In the genomic region with DNA sequence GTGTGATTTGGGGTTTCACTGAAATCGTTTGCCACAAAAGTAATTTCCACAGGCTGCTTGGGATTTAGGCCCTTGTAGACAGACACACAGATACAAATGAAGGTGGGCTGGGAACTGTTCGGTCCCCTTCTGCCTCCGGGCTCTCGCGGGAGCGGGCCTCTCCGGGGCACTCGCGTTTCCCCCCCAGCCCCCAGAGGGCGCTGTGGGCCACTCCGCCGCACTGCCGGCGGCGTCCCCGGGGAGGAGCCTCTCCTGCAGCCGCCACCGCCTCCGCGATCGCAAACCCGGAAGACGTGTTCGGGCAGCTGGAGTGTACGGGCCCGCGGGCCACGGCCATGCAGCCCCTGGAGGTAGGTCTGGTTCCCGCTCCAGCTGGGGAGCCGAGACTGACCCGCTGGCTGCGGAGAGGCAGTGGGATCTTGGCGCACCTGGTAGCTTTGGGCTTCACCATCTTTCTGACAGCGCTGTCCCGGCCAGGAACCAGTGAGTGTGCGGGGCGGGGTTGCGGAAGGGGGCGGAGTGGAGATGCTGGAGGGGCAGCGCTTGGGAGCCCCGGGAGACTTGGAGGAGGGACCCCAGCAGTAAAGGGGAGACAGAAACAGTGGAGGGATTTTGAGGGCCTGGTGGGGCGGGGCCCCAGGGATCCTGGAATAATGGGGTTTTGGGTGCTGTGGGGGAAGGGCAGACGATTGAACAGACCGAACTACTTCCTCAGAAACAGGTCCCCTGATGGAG, we compare ENCODE assay signal across 8 cellular contexts. TPM values are rescaled to one million over a fixed set of nuclear protein-coding genes. Genes with fewer than 3 reads are reported as not detected.
A peak's percentile ranks its signal among the peaks of the same experiment; 100 is the strongest.
DNase-seq lines count a peak whose midpoint lies in the region; TF ChIP-seq lines count a peak whose summit lies in the region.

A gene with protein sequence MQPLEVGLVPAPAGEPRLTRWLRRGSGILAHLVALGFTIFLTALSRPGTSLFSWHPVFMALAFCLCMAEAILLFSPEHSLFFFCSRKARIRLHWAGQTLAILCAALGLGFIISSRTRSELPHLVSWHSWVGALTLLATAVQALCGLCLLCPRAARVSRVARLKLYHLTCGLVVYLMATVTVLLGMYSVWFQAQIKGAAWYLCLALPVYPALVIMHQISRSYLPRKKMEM (plus strand): TSS at position 290 of the 735 bp plus-strand sequence. CDS start 46 bp downstream, at position 336.

- H3K36me3 ChIP-seq in H7 (replicated peaks; ENCODE audit: control insufficient read depth, insufficient read depth, low read length) (peaks cover 1% of the 10 kb centered on the region), Loucy (ENCODE audit: insufficient read depth, low read length) (peaks cover 6% of the 10 kb centered on the region; the same call in 1 of the 2 replicates), ovary (no peaks in the 10 kb centered on the region), thyroid gland (peaks cover 20 to 23% of the 10 kb centered on the region in 2 donors)

- TF ChIP-seq POLR2A in ovary (IDR thresholded peaks at IDR 0.05) (peak; percentile 46), thyroid gland (IDR thresholded peaks at IDR 0.05) (peak in 1 of 2 donors; percentile 68)

- H3K79me2 ChIP-seq in Loucy (ENCODE audit: insufficient read depth, low read length): peaks cover 34% of the 10 kb centered on the region

- TF ChIP-seq CTCF in Loucy (conservative IDR thresholded peaks at IDR 0.05; ENCODE audit: low read length) (peak; percentile 83), ovary (IDR thresholded peaks at IDR 0.05) (peak; percentile 92 to 95 (median 92)), thyroid gland (IDR thresholded peaks at IDR 0.05) (peak; percentile 67 to 95 (median 93))

- 0 to 3% (median 0%) methylated on average over 23 to 44 of the region's 44 CpGs for WGBS in ovary, 3 donors
- 0 to 1% methylated on average over 22 to 28 of the region's 44 CpGs for WGBS in thyroid gland, 2 donors

- DNase-seq in GM04504 (ENCODE audit: low read depth) (peak; percentile 63), H7 (peak; percentile 97), SK-N-DZ (ENCODE audit: low spot score) (peak; percentile 87), glomerular visceral epithelial cell (ENCODE audit: extremely low spot score) (peak; percentile 86), ovary (peak; percentile 84 to 91 (median 87)), thyroid gland (peak; percentile 86 to 88)
- DNase-seq in activated naive CD4-positive, alpha-beta T cell treated with anti-CD3 and anti-CD28 coated beads, Interleukin-2, amount 50 U/mL, for 16 hours: peak; percentile 92

- H3K9ac ChIP-seq in Loucy (ENCODE audit: low read depth, low read length, poor library complexity, severe bottlenecking): peak within 1 kb of the TSS; percentile 69

- H3F3A ChIP-seq in Loucy (ENCODE audit: low read depth): no peaks in the 10 kb centered on the region

- no peak for TF ChIP-seq EP300 in ovary (IDR thresholded peaks at IDR 0.05)

- H4K20me1 ChIP-seq in Loucy (ENCODE audit: insufficient read depth, low read length, poor library complexity, severe bottlenecking): peaks cover 7% of the 10 kb centered on the region

- intact Hi-C loops in ovary (cut with DNase I) (loop anchor here in 3 of 4 donors (5.0 kb wide), 1 partner anchor 38 kb away; no protein-coding TSS in a partner anchor), thyroid gland (cut with DNase I) (loop anchor here (2.0 kb wide), 1 partner anchor 37 kb away; no protein-coding TSS in a partner anchor)

- H3K4me3 ChIP-seq in H7 (ENCODE audit: insufficient read depth, low read depth, low read length) (peak within 1 kb of the TSS; percentile 94), Loucy (ENCODE audit: low read length, poor library complexity, severe bottlenecking) (peak within 1 kb of the TSS; percentile 96), ovary (peak within 1 kb of the TSS; percentile 90), thyroid gland (replicated peaks in 1 of 3) (peak within 1 kb of the TSS; percentile 43 to 79 (median 69))

- H3K4me2 ChIP-seq in Loucy (ENCODE audit: low read depth, low read length, poor library complexity, severe bottlenecking): peak within 1 kb of the TSS; percentile 80

- H3K4me1 ChIP-seq in Loucy (ENCODE audit: insufficient read depth, low read length, poor library complexity, severe bottlenecking): peaks cover 25% of the 10 kb centered on the region
- peaks cover 10% of the 10 kb centered on the region for H3K4me1 ChIP-seq in ovary (ENCODE audit: insufficient read depth)
- H3K4me1 ChIP-seq in thyroid gland: peaks cover 10 to 15% of the 10 kb centered on the region in 2 donors

- H3K9me3 ChIP-seq in Loucy (ENCODE audit: insufficient read depth, low read depth, low read length) (no peaks in the 10 kb centered on the region), ovary (no peaks in the 10 kb centered on the region), thyroid gland (no peaks in the 10 kb centered on the region)

- no peaks in the 10 kb centered on the region for H3K9me2 ChIP-seq in Loucy (replicated peaks; ENCODE audit: low read depth, low read length)

- peak within 1 kb of the TSS in 1 of 2 donors; percentile 49 for H3K27ac ChIP-seq in ovary
- H3K27ac ChIP-seq in thyroid gland: peak within 1 kb of the TSS in 2 of 3 donors; percentile 43 to 55

- peak within 1 kb of the TSS; percentile 91 for H2AFZ ChIP-seq in Loucy (ENCODE audit: low read length)

- H3K27me3 ChIP-seq in H7 (ENCODE audit: control insufficient read depth, insufficient read depth, low read length) (no peaks in the 10 kb centered on the region), Loucy (ENCODE audit: insufficient read depth, low read length, poor library complexity, severe bottlenecking) (no peaks in the 10 kb centered on the region), ovary (no peaks in the 10 kb centered on the region), thyroid gland (no peaks in the 10 kb centered on the region)

RNA-seq across cellular contexts. Expression of the gene that starts here (rescaled TPM):
- total RNA-seq in H7 (2014; rRNA removed; shearing (Covaris generic)): 3.1 and 4.2 TPM in 2 replicates
- polyA plus RNA-seq in SK-N-DZ (2014; cell fraction: cytosol; rRNA removed): 7.8 and 8.4 TPM in 2 replicates
- polyA plus RNA-seq in SK-N-DZ (2014; cell fraction: nucleus; rRNA removed): 6.6 and 8.0 TPM in 2 replicates
- total RNA-seq in ovary: 10 to 100 TPM in 2 of 7 donors, 1 to 10 TPM in 5; 3.8 to 11.7 (median 9.3) TPM
- polyA plus RNA-seq in ovary: 10 to 100 TPM in 1 of 2 donors, 1 to 10 TPM in 1; 4.8 to 10.3 TPM
- 10 to 100 TPM in 3 of 4 donors, 1 to 10 TPM in 1; 8.1 to 16.0 (median 12.2) TPM for total RNA-seq in thyroid gland
